In the genomic region with DNA sequence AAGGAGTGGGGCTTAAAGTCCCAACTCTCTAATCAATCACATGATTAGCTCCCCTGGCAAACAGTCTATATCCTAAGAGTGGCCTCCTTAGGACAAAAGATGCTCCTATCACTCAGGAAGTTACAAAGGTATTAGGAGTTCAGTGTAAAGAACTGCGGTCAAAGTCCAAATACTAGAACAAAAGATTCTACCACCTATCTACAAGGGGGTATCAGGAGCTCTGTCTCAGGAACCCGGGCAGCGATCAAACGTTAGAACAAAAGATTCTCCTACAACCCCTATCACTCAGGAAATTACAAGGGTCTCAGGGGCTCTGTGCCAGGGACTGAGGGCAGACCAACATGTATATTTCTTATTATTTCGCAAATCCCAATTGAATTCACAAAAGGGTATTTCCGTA, we compare ENCODE assay signal across 21 cellular contexts. TPM values are rescaled to one million over a fixed set of nuclear protein-coding genes. Genes with fewer than 3 reads are reported as not detected.
DNase-seq lines count a peak whose midpoint lies in the region; ATAC-seq and TF ChIP-seq lines count a peak whose summit lies in the region.
"Had no signal": no experiment of that assay in that cellular context is flagged by ENCODE, and none has a peak within 500 bp of the region (broad histone marks: within the 10 kb centered on the region; RNA-seq: fewer than 3 reads in every experiment).

No MANE protein-coding gene starts in this region.

- H3K27ac Mint-ChIP-seq in H9 (peak overlapping the region in 2 of 3 experiments; percentile 63 to 90; a peak in 4 of 7 replicates), progenitor cell of endocrine pancreas (peak overlapping the region; percentile 86)
- H3K27ac Mint-ChIP-seq: B cell; CD8-positive, alpha-beta T cell had no signal

- H3K56ac ChIP-seq in H9 (ENCODE audit: insufficient read length, low read depth, low read length) = no peak overlapping the region

- H2BK5ac ChIP-seq in H9 (ENCODE audit: insufficient read length, low read length) = no peak overlapping the region

- H3K9me3 Mint-ChIP-seq in H9 = no peaks in the 10 kb centered on the region; a peak in 2 of 5 replicates
- peaks cover 6% of the 10 kb centered on the region for H3K9me3 Mint-ChIP-seq in progenitor cell of endocrine pancreas (ENCODE audit: low read depth)
- H3K9me3 Mint-ChIP-seq: CD8-positive, alpha-beta T cell had no signal

- no peak overlapping the region for H3K23ac ChIP-seq in H9 (ENCODE audit: insufficient read length, low read depth, low read length)

- H2BK12ac ChIP-seq in H9 (ENCODE audit: insufficient read length, low read depth, low read length) = no peak overlapping the region

- no peak overlapping the region for H3K4me2 ChIP-seq in H9 (ENCODE audit: insufficient read depth, insufficient read length, low read length)

- H3T11ph ChIP-seq in H9 (ENCODE audit: low read length) = no peak overlapping the region

- DNase-seq in H9 = no peak
- peak; percentile 77 for DNase-seq in NCI-H146 (lab: John Stamatoyannopoulos, UW)
- peak; percentile 23 for DNase-seq in dermis blood vessel endothelial cell
- no peak for DNase-seq in progenitor cell of endocrine pancreas (ENCODE audit: low spot score, unreplicated experiment)
- DNase-seq in SW 1271 (lab: John Stamatoyannopoulos, UW) = no peak
- DNase-seq: CD8-positive, alpha-beta T cell; DMS 273 treated with DMSO at 0.1 percent for 48 hours; DND-41; NCI-H1092 treated with DMSO at 0.1 percent for 48 hours; NCI-H1436; NCI-H1930; NCI-H2107; NCI-H446 treated with DMSO at 0.1 percent for 48 hours; NCI-H526 treated with DMSO at 0.1 percent for 48 hours; T-helper 17 cell had no signal

- H3K79me2 ChIP-seq in H9 (ENCODE audit: insufficient read depth, low read length) = no peaks in the 10 kb centered on the region

- no peak overlapping the region for H4K8ac ChIP-seq in H9 (replicated peaks; ENCODE audit: insufficient read length, low read depth, low read length)

- H3K4ac ChIP-seq in H9 (ENCODE audit: low read depth, low read length) = no peak overlapping the region

- no peak overlapping the region for H2AFZ ChIP-seq in H9 (ENCODE audit: low read length)

- H3K27me3 Mint-ChIP-seq in H9 (ENCODE audit: low read depth) (no peaks in the 10 kb centered on the region), progenitor cell of endocrine pancreas (no peaks in the 10 kb centered on the region)
- H3K27me3 Mint-ChIP-seq: B cell, T-helper 17 cell had no signal

- H4K20me1 ChIP-seq in H9 (ENCODE audit: control insufficient read depth, insufficient read depth, insufficient read length) = no peaks in the 10 kb centered on the region

- no peak overlapping the region for H2AK5ac ChIP-seq in H9 (ENCODE audit: insufficient read length, low read length)

- no peaks in the 10 kb centered on the region for H3K27me3 ChIP-seq in H9 (ENCODE audit: insufficient read depth, low read length)

- no peak overlapping the region for H4K5ac ChIP-seq in H9 (ENCODE audit: insufficient read length, low read depth, low read length)

- H3K14ac ChIP-seq in H9 (ENCODE audit: insufficient read depth, low read length) = no peak overlapping the region

- H3K9ac ChIP-seq in H9 (ENCODE audit: extremely low read depth, insufficient read length, low read length) = no peak overlapping the region

- no peak for TF ChIP-seq CTCF in H9 (conservative IDR thresholded peaks at IDR 0.05)
- TF ChIP-seq CTCF in progenitor cell of endocrine pancreas (IDR thresholded peaks at IDR 0.05; ENCODE audit: unreplicated experiment) = no peak

- no peaks in the 10 kb centered on the region for H3K23me2 ChIP-seq in H9 (ENCODE audit: insufficient read length, low read depth, low read length, poor library complexity, severe bottlenecking)

- H3K4me3 Mint-ChIP-seq in H9 (no peak overlapping the region), progenitor cell of endocrine pancreas (ENCODE audit: low read depth) (peak overlapping the region; percentile 4)
- H3K4me3 Mint-ChIP-seq: B cell; CD8-positive, alpha-beta T cell; T-helper 17 cell had no signal

- H3K27ac ChIP-seq in H9 (ENCODE audit: insufficient read length, low read depth, low read length) = no peak overlapping the region
- H3K27ac ChIP-seq: C4-2B, RWPE1 had no signal

- H2BK20ac ChIP-seq in H9 (ENCODE audit: low read depth, low read length, poor library complexity, severe bottlenecking) = no peak overlapping the region

- no peak overlapping the region for H3K18ac ChIP-seq in H9 (ENCODE audit: insufficient read length, low read depth, low read length)

- no peak overlapping the region for H2BK15ac ChIP-seq in H9 (ENCODE audit: low read depth, low read length)

- peaks cover 10 to 26% (median 14%) of the 10 kb centered on the region in 3 experiments for H3K36me3 Mint-ChIP-seq in H9 (ENCODE audit: insufficient read depth in 1 of 3, low read depth in 3 of 3)
- H3K36me3 Mint-ChIP-seq in progenitor cell of endocrine pancreas (ENCODE audit: insufficient read depth) = peaks cover 16% of the 10 kb centered on the region

- H3K4me1 Mint-ChIP-seq in H9 = peaks cover 20 to 22% of the 10 kb centered on the region in 2 experiments
- peaks cover 33% of the 10 kb centered on the region for H3K4me1 Mint-ChIP-seq in progenitor cell of endocrine pancreas (ENCODE audit: low read depth)

- no peaks in the 10 kb centered on the region; the same call in 1 of the 2 replicates for H3K4me1 ChIP-seq in H9 (ENCODE audit: insufficient read depth, low read length)

- no peak overlapping the region for H4K91ac ChIP-seq in H9 (ENCODE audit: insufficient read length, low read depth, low read length)

- no peaks in the 10 kb centered on the region for H3K9me3 ChIP-seq in H9 (ENCODE audit: control insufficient read depth, low read depth, low read length)

- ATAC-seq in GM19035 (IDR thresholded peaks at IDR 0.05; ENCODE audit: unreplicated experiment) (no peak), esophagus mucosa (no peak)
- ATAC-seq: CD8-positive, alpha-beta T cell; Panc1; T-helper 17 cell had no signal

- no peak overlapping the region for H2BK120ac ChIP-seq in H9 (ENCODE audit: low read depth, low read length, poor library complexity, severe bottlenecking)

- WGBS in H9 (ENCODE audit: extremely low coverage, insufficient read length, low lambda C conversion rate) = no CpG with 5 or more reads among the region's 6 CpGs

- H3K79me1 ChIP-seq in H9 (ENCODE audit: insufficient read depth, low read depth, low read length, poor library complexity, severe bottlenecking) = no peaks in the 10 kb centered on the region

RNA-seq across cellular contexts. Expression of a gene that starts 58.0 kb away (rescaled TPM):
- total RNA-seq in H9 (2021) (26.7 and 31.7 TPM in 2 replicates), dermis blood vessel endothelial cell (5.8 and 7.7 TPM in 2 replicates), progenitor cell of endocrine pancreas (26.6 and 29.3 TPM in 2 replicates), esophagus mucosa (14.6 TPM)

Comparison
In these comparisons a context has a peak if more than half of its experiments do, and no peak if none do; other contexts are left out.
1. DNase-seq: peak in NCI-H146 (single experiment) and dermis blood vessel endothelial cell (single experiment); none in H9 (single experiment), progenitor cell of endocrine pancreas (single experiment) and SW 1271 (0 of 2).